8 cellular contexts compared by ENCODE assay signal in genomic region chr4:10456270-10457254, GRCh38. TPM values are rescaled to one million over a fixed set of nuclear protein-coding genes. Genes with fewer than 3 reads are reported as not detected.
A peak's percentile ranks its signal among the peaks of the same experiment; 100 is the strongest.
DNase-seq lines count a peak whose midpoint lies in the region; ATAC-seq and TF ChIP-seq lines count a peak whose summit lies in the region.

No MANE protein-coding gene starts in this region.

- peak overlapping the region; percentile 59 for H3K27ac Mint-ChIP-seq in activated CD4-positive, alpha-beta memory T cell treated with anti-CD3 and anti-CD28 coated beads for 36 hours

- ATAC-seq in GM21786 (IDR thresholded peaks at IDR 0.05; ENCODE audit: unreplicated experiment): peak; percentile 65

- peaks cover 4% of the 10 kb centered on the region for H3K4me1 ChIP-seq in effector memory CD4-positive, alpha-beta T cell (ENCODE audit: control insufficient read depth, insufficient read depth, low read length, poor library complexity, severe bottlenecking)

- peak; percentile 81 for DNase-seq in GM10266 (ENCODE audit: extremely low spot score)
- peak; percentile 27 for DNase-seq in M059J (ENCODE audit: low read depth)
- DNase-seq in activated CD4-positive, alpha-beta memory T cell treated with anti-CD3 and anti-CD28 coated beads for 36 hours: peak; percentile 75
- peak; percentile 31 to 47 (median 37) for DNase-seq in effector memory CD4-positive, alpha-beta T cell
- DNase-seq in mucosa of gallbladder (ENCODE audit: low spot score): peak; percentile 54
- peak; percentile 54 for DNase-seq in stimulated activated naive CD4-positive, alpha-beta T cell treated with Interleukin-2 at 50 U/mL for 16 hours (lab: John Stamatoyannopoulos, UW)
- DNase-seq in NCI-H1694 (lab: John Stamatoyannopoulos, UW): no peak

- intact Hi-C loops in activated CD4-positive, alpha-beta memory T cell treated with anti-CD3 and anti-CD28 coated beads for 36 hours (cut with micrococcal nuclease): no loop called here

- CTCF ChIA-PET in activated CD4-positive, alpha-beta memory T cell treated with anti-CD3 and anti-CD28 coated beads for 36 hours (lab: Charles Lee): interaction anchor here (0.6 to 1.4 kb wide), 4 partner anchors 81 to 1129 kb away, joined by 3 to 5 read pairs (median 4); no protein-coding TSS in a partner anchor

- peaks cover 37% of the 10 kb centered on the region for H3K36me3 Mint-ChIP-seq in activated CD4-positive, alpha-beta memory T cell treated with anti-CD3 and anti-CD28 coated beads for 36 hours

- no peaks in the 10 kb centered on the region for H3K9me3 Mint-ChIP-seq in activated CD4-positive, alpha-beta memory T cell treated with anti-CD3 and anti-CD28 coated beads for 36 hours

- peaks cover under 1% of the 10 kb centered on the region for H3K27me3 ChIP-seq in effector memory CD4-positive, alpha-beta T cell (replicated peaks; ENCODE audit: control insufficient read depth, insufficient read depth, low read length, poor library complexity, severe bottlenecking)

- no peak for TF ChIP-seq CTCF in GM10266 (IDR thresholded peaks at IDR 0.05; ENCODE audit: control insufficient read depth, insufficient read depth, low read depth, missing control alignments)

- H3K36me3 ChIP-seq in effector memory CD4-positive, alpha-beta T cell (ENCODE audit: control insufficient read depth, insufficient read depth, low read length): peaks cover 16% of the 10 kb centered on the region

- H3K27ac ChIP-seq in effector memory CD4-positive, alpha-beta T cell (ENCODE audit: insufficient read depth, low read length, poor library complexity, severe bottlenecking): peak overlapping the region; percentile 56

- POLR2A ChIA-PET in activated CD4-positive, alpha-beta memory T cell treated with anti-CD3 and anti-CD28 coated beads for 36 hours (lab: Charles Lee): interaction anchor here (1.4 to 2.0 kb wide), 3 partner anchors 18 to 340 kb away, joined by 3 to 8 read pairs (median 5); partner anchors contain the start of gene WDR1

- H3K4me3 Mint-ChIP-seq in activated CD4-positive, alpha-beta memory T cell treated with anti-CD3 and anti-CD28 coated beads for 36 hours: peak overlapping the region; percentile 87

- peaks cover 34% of the 10 kb centered on the region for H3K4me1 Mint-ChIP-seq in activated CD4-positive, alpha-beta memory T cell treated with anti-CD3 and anti-CD28 coated beads for 36 hours (ENCODE audit: low read depth)

- no peaks in the 10 kb centered on the region for H3K9me3 ChIP-seq in effector memory CD4-positive, alpha-beta T cell (ENCODE audit: control insufficient read depth, low read length)

- H3K4me3 ChIP-seq in effector memory CD4-positive, alpha-beta T cell (ENCODE audit: insufficient read depth, low read depth, low read length, poor library complexity, severe bottlenecking): peak overlapping the region; percentile 47

- peaks cover 3% of the 10 kb centered on the region for H3K27me3 Mint-ChIP-seq in activated CD4-positive, alpha-beta memory T cell treated with anti-CD3 and anti-CD28 coated beads for 36 hours

RNA-seq across cellular contexts. Expression of gene ZNF518B, which starts 0.7 kb away (rescaled TPM):
- 7.1 and 8.4 TPM in 2 replicates for total RNA-seq in M059J (2014; rRNA removed; shearing (Covaris generic))
- 10 to 100 TPM; 14.3 to 14.7 TPM for total RNA-seq in activated CD4-positive, alpha-beta memory T cell treated with anti-CD3 and anti-CD28 coated beads for 36 hours
- 23.7 TPM for total RNA-seq in mucosa of gallbladder
